1 cellular context compared by ENCODE assay signal in the genomic region with DNA sequence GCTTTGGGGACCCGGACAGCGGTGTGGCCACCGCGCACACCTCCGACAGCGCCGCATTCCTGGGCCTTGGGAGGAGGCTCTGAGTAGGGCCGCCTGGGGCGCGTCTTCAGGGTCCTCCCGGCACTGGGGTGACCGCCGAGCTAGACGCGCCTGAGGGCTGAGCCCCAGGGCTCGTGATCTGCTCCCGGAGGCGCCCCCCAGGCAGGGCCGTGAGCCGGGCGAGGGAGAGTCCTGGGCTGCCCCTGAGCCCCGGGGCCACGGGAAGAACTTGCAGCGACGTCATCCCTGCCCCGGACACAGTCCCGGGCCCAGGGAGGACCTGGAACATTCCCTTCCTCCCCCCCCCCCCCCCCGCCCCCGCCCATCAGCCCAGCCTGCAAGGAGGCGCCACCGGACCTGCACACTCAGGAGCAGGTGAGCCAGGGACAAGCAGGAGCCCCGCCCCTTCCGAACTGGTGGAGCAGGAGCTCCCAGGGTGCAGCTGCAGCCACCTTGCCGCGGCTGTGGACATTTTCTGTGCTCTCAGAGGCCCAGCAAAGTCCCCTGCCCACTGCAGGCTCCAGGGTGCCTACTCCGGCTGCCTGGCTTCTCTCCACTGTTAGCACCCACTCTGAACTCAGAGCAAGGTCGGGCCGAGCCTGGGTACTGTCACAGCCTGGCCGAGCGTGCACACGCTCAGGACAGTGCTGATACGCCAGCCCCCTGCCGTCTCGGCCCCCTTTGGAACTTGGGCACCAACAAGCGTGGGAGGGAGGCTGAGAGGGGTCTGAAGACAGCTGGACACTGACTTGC.
TF ChIP-seq lines count a peak whose summit lies in the region.

No MANE protein-coding gene starts in this region.

TF ChIP-seq in HEK293, 187 proteins besides CTCF, POLR2A, EP300 and RAD21 (continued from another document and continues in another):
- TF ChIP-seq, protein P1, sequence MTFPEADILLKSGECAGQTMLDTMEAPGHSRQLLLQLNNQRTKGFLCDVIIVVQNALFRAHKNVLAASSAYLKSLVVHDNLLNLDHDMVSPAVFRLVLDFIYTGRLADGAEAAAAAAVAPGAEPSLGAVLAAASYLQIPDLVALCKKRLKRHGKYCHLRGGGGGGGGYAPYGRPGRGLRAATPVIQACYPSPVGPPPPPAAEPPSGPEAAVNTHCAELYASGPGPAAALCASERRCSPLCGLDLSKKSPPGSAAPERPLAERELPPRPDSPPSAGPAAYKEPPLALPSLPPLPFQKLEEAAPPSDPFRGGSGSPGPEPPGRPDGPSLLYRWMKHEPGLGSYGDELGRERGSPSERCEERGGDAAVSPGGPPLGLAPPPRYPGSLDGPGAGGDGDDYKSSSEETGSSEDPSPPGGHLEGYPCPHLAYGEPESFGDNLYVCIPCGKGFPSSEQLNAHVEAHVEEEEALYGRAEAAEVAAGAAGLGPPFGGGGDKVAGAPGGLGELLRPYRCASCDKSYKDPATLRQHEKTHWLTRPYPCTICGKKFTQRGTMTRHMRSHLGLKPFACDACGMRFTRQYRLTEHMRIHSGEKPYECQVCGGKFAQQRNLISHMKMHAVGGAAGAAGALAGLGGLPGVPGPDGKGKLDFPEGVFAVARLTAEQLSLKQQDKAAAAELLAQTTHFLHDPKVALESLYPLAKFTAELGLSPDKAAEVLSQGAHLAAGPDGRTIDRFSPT (tag by site-specific recombination; IDR thresholded peaks at IDR 0.05) = no peak
- TF ChIP-seq ZBTB48 (tag by site-specific recombination; IDR thresholded peaks at IDR 0.05) = peak; percentile 83
- no peak for TF ChIP-seq ZNF146 (tag by site-specific recombination; IDR thresholded peaks at IDR 0.05)
- TF ChIP-seq, protein P2, sequence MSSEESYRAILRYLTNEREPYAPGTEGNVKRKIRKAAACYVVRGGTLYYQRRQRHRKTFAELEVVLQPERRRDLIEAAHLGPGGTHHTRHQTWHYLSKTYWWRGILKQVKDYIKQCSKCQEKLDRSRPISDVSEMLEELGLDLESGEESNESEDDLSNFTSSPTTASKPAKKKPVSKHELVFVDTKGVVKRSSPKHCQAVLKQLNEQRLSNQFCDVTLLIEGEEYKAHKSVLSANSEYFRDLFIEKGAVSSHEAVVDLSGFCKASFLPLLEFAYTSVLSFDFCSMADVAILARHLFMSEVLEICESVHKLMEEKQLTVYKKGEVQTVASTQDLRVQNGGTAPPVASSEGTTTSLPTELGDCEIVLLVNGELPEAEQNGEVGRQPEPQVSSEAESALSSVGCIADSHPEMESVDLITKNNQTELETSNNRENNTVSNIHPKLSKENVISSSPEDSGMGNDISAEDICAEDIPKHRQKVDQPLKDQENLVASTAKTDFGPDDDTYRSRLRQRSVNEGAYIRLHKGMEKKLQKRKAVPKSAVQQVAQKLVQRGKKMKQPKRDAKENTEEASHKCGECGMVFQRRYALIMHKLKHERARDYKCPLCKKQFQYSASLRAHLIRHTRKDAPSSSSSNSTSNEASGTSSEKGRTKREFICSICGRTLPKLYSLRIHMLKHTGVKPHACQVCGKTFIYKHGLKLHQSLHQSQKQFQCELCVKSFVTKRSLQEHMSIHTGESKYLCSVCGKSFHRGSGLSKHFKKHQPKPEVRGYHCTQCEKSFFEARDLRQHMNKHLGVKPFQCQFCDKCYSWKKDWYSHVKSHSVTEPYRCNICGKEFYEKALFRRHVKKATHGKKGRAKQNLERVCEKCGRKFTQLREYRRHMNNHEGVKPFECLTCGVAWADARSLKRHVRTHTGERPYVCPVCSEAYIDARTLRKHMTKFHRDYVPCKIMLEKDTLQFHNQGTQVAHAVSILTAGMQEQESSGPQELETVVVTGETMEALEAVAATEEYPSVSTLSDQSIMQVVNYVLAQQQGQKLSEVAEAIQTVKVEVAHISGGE (tag by site-specific recombination; conservative IDR thresholded peaks at IDR 0.05; ENCODE audit: low read depth) = peak; percentile 81
- TF ChIP-seq ZNF426 (tag by site-specific recombination; IDR thresholded peaks at IDR 0.05) = no peak
- no peak for TF ChIP-seq TCF7L2 (IDR thresholded peaks at IDR 0.05; ENCODE audit: borderline replicate concordance, low read depth, low read length)
- no peak for TF ChIP-seq ZNF530 (tag by site-specific recombination; IDR thresholded peaks at IDR 0.05; ENCODE audit: low read depth)
- TF ChIP-seq, protein P3, sequence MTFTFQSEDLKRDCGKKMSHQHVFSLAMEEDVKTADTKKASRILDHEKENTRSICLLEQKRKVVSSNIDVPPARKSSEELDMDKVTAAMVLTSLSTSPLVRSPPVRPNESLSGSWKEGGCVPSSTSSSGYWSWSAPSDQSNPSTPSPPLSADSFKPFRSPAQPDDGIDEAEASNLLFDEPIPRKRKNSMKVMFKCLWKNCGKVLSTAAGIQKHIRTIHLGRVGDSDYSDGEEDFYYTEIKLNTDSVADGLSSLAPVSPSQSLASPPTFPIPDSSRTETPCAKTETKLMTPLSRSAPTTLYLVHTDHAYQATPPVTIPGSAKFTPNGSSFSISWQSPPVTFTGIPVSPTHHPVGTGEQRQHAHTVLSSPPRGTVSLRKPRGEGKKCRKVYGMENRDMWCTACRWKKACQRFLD (tag by site-specific recombination; IDR thresholded peaks at IDR 0.05) = no peak
- no peak for TF ChIP-seq ZFP3 (tag by site-specific recombination; IDR thresholded peaks at IDR 0.05; ENCODE audit: low read depth)
- peak; percentile 97 for TF ChIP-seq ZBTB20 (tag by site-specific recombination; IDR thresholded peaks at IDR 0.05)
- TF ChIP-seq ZNF391 (tag by site-specific recombination; IDR thresholded peaks at IDR 0.05; ENCODE audit: borderline replicate concordance, low read depth) = no peak
- no peak for TF ChIP-seq ZBTB7A (tag by site-specific recombination; IDR thresholded peaks at IDR 0.05; ENCODE audit: low read depth)
- TF ChIP-seq ZNF140 (tag by site-specific recombination; IDR thresholded peaks at IDR 0.05) = no peak
- TF ChIP-seq SP2 (tag by site-specific recombination; IDR thresholded peaks at IDR 0.05) = 0 out of 2 replicates have a peak, but pooled peaks have one; percentile 8
- no peak for TF ChIP-seq ZNF248 (tag by site-specific recombination; IDR thresholded peaks at IDR 0.05)
- no peak for TF ChIP-seq ZNF174 (tag by site-specific recombination; IDR thresholded peaks at IDR 0.05)
- no peak for TF ChIP-seq ZNF529 (tag by site-specific recombination; IDR thresholded peaks at IDR 0.05; ENCODE audit: insufficient replicate concordance)
- no peak for TF ChIP-seq ZNF155 (tag by site-specific recombination; IDR thresholded peaks at IDR 0.05)
- TF ChIP-seq, protein P4, sequence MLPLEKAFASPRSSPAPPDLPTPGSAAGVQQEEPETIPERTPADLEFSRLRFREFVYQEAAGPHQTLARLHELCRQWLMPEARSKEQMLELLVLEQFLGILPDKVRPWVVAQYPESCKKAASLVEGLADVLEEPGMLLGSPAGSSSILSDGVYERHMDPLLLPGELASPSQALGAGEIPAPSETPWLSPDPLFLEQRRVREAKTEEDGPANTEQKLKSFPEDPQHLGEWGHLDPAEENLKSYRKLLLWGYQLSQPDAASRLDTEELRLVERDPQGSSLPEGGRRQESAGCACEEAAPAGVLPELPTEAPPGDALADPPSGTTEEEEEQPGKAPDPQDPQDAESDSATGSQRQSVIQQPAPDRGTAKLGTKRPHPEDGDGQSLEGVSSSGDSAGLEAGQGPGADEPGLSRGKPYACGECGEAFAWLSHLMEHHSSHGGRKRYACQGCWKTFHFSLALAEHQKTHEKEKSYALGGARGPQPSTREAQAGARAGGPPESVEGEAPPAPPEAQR (tag by site-specific recombination; IDR thresholded peaks at IDR 0.05) = no peak
- TF ChIP-seq HOXD13 (CRISPR knock-in tag; IDR thresholded peaks at IDR 0.05; ENCODE audit: borderline replicate concordance) = no peak
- TF ChIP-seq, protein P5, sequence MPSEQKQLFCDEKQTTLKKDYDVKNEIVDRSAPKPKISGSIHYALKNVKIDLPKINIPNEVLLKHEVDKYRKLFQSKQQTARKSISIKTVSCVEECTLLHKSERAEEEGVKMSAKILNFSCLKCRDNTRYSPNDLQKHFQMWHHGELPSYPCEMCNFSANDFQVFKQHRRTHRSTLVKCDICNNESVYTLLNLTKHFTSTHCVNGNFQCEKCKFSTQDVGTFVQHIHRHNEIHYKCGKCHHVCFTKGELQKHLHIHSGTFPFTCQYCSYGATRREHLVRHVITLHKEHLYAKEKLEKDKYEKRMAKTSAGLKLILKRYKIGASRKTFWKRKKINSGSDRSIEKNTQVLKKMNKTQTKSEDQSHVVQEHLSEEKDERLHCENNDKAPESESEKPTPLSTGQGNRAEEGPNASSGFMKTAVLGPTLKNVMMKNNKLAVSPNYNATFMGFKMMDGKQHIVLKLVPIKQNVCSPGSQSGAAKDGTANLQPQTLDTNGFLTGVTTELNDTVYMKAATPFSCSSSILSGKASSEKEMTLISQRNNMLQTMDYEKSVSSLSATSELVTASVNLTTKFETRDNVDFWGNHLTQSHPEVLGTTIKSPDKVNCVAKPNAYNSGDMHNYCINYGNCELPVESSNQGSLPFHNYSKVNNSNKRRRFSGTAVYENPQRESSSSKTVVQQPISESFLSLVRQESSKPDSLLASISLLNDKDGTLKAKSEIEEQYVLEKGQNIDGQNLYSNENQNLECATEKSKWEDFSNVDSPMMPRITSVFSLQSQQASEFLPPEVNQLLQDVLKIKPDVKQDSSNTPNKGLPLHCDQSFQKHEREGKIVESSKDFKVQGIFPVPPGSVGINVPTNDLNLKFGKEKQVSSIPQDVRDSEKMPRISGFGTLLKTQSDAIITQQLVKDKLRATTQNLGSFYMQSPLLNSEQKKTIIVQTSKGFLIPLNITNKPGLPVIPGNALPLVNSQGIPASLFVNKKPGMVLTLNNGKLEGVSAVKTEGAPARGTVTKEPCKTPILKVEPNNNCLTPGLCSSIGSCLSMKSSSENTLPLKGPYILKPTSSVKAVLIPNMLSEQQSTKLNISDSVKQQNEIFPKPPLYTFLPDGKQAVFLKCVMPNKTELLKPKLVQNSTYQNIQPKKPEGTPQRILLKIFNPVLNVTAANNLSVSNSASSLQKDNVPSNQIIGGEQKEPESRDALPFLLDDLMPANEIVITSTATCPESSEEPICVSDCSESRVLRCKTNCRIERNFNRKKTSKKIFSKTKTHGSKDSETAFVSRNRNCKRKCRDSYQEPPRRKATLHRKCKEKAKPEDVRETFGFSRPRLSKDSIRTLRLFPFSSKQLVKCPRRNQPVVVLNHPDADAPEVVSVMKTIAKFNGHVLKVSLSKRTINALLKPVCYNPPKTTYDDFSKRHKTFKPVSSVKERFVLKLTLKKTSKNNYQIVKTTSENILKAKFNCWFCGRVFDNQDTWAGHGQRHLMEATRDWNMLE (tag by site-specific recombination; conservative IDR thresholded peaks at IDR 0.05; ENCODE audit: low read depth) = peak; percentile 80
- TF ChIP-seq SCRT1 (tag by site-specific recombination; IDR thresholded peaks at IDR 0.05; ENCODE audit: borderline replicate concordance) = no peak
- 0 out of 2 replicates have a peak, but pooled peaks have one; percentile 9 for TF ChIP-seq IKZF3 (tag by site-specific recombination; IDR thresholded peaks at IDR 0.05)
- peak; percentile 51; the same call in 1 of the 2 replicates for TF ChIP-seq GLIS2 (tag by site-specific recombination; IDR thresholded peaks at IDR 0.05)
- TF ChIP-seq ZNF596 (tag by site-specific recombination; IDR thresholded peaks at IDR 0.05) = no peak
- no peak for TF ChIP-seq MZF1 (tag by site-specific recombination; IDR thresholded peaks at IDR 0.05; ENCODE audit: borderline replicate concordance)
- TF ChIP-seq ZNF133 (tag by site-specific recombination; IDR thresholded peaks at IDR 0.05) = no peak
- TF ChIP-seq ZNF324 (tag by site-specific recombination; IDR thresholded peaks at IDR 0.05) = peak; percentile 47; the same call in 1 of the 2 replicates
- TF ChIP-seq ZNF335 (tag by site-specific recombination; conservative IDR thresholded peaks at IDR 0.05) = peak; percentile 87
- TF ChIP-seq PRDM1 (tag by site-specific recombination; IDR thresholded peaks at IDR 0.05) = no peak
- TF ChIP-seq, protein P6, sequence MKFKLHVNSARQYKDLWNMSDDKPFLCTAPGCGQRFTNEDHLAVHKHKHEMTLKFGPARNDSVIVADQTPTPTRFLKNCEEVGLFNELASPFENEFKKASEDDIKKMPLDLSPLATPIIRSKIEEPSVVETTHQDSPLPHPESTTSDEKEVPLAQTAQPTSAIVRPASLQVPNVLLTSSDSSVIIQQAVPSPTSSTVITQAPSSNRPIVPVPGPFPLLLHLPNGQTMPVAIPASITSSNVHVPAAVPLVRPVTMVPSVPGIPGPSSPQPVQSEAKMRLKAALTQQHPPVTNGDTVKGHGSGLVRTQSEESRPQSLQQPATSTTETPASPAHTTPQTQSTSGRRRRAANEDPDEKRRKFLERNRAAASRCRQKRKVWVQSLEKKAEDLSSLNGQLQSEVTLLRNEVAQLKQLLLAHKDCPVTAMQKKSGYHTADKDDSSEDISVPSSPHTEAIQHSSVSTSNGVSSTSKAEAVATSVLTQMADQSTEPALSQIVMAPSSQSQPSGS (tag by site-specific recombination; IDR thresholded peaks at IDR 0.05; ENCODE audit: low read depth) = no peak
- TF ChIP-seq HOXA7 (CRISPR knock-in tag; IDR thresholded peaks at IDR 0.05; ENCODE audit: borderline replicate concordance) = no peak
- 0 out of 2 replicates have a peak, but pooled peaks have one; percentile 33 for TF ChIP-seq ZEB2 (tag by site-specific recombination; IDR thresholded peaks at IDR 0.05)
- no peak for TF ChIP-seq ZNF571 (tag by site-specific recombination; IDR thresholded peaks at IDR 0.05)
- TF ChIP-seq ZFP69B (tag by site-specific recombination; IDR thresholded peaks at IDR 0.05) = 0 out of 2 replicates have a peak, but pooled peaks have one; percentile 10
- no peak for TF ChIP-seq EGR2 (tag by site-specific recombination; IDR thresholded peaks at IDR 0.05; ENCODE audit: low read depth)
- TF ChIP-seq ZNF211 (tag by site-specific recombination; IDR thresholded peaks at IDR 0.05; ENCODE audit: low read depth) = no peak
- TF ChIP-seq ZNF157 (tag by site-specific recombination; IDR thresholded peaks at IDR 0.05) = no peak
- peak; percentile 32; the same call in 1 of the 2 replicates for TF ChIP-seq ZBTB21 (tag by site-specific recombination; IDR thresholded peaks at IDR 0.05)
- TF ChIP-seq, protein P7, sequence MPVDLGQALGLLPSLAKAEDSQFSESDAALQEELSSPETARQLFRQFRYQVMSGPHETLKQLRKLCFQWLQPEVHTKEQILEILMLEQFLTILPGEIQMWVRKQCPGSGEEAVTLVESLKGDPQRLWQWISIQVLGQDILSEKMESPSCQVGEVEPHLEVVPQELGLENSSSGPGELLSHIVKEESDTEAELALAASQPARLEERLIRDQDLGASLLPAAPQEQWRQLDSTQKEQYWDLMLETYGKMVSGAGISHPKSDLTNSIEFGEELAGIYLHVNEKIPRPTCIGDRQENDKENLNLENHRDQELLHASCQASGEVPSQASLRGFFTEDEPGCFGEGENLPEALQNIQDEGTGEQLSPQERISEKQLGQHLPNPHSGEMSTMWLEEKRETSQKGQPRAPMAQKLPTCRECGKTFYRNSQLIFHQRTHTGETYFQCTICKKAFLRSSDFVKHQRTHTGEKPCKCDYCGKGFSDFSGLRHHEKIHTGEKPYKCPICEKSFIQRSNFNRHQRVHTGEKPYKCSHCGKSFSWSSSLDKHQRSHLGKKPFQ (tag by site-specific recombination; IDR thresholded peaks at IDR 0.05) = peak; percentile 48; the same call in 1 of the 2 replicates
- no peak for TF ChIP-seq ZNF23 (tag by site-specific recombination; IDR thresholded peaks at IDR 0.05; ENCODE audit: borderline replicate concordance)
- TF ChIP-seq ZNF776 (tag by site-specific recombination; IDR thresholded peaks at IDR 0.05; ENCODE audit: borderline replicate concordance) = no peak
- no peak for TF ChIP-seq ZSCAN23 (tag by site-specific recombination; IDR thresholded peaks at IDR 0.05)
- no peak for TF ChIP-seq KLF8 (tag by site-specific recombination; IDR thresholded peaks at IDR 0.05)
